Comparison of ENCODE assay signal across 36 cellular contexts in the genomic region with DNA sequence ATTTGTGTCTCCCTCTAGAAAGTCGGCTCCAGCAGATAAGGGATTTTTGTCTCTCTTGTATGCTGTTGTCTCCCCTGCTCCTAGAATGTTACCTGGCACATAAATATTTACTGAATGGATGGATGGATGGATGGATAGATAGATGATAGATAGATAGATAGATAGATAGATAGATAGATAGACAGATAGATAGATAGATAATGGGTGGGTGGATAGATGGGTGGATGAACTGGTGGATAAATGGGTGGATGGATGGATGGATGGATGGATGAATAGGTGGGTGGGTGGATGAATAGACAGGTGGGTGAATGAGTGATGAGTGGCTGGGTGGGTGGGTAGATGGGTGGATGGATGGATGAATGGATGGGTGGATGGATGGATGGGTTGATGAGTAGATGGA.
"Had no signal": no experiment of that assay in that cellular context is flagged by ENCODE, and none has a peak within 500 bp of the region (broad histone marks: within the 10 kb centered on the region; RNA-seq: fewer than 3 reads in every experiment).

No MANE protein-coding gene starts in this region.

- H3K36me3 Mint-ChIP-seq: activated CD4-positive, alpha-beta memory T cell treated with anti-CD3 and anti-CD28 coated beads for 36 hours; activated naive CD4-positive, alpha-beta T cell treated with anti-CD3 and anti-CD28 coated beads, Interleukin-2, amount 50 U/mL, for 72 hours; activated naive CD8-positive, alpha-beta T cell treated with anti-CD3 and anti-CD28 coated beads for 36 hours had no signal

- H3K4me3 Mint-ChIP-seq: activated B cell treated with CpG ODN at 0.5 μM for 24 hours; activated CD4-positive, alpha-beta memory T cell treated with anti-CD3 and anti-CD28 coated beads for 36 hours; activated CD4-positive, alpha-beta T cell treated with anti-CD3 and anti-CD28 coated beads, Interleukin-2, amount 10 ng/mL, durations not matched to agents 24 days and 14 days; activated CD8-positive, alpha-beta T cell treated with anti-CD3 and anti-CD28 coated beads for 36 hours; activated naive CD4-positive, alpha-beta T cell treated with anti-CD3 and anti-CD28 coated beads for 36 hours; activated naive CD8-positive, alpha-beta T cell treated with anti-CD3 and anti-CD28 coated beads for 36 hours; activated T-cell treated with anti-CD3 and anti-CD28 coated beads, Interleukin-2, amount 50 U/mL, for 4 hours; activated T-cell treated with anti-CD3 and anti-CD28 coated beads, Interleukin-2, amount 50 U/mL, for 72 hours; activated T-helper 1 cell treated with anti-CD3 and anti-CD28 coated beads, Interleukin-12 subunit alpha, Interleukin-12 subunit beta, Interleukin-2, Interleukin-4 antibody, amounts not matched to agents 30 ng/mL and 10 ng/mL and 1 ng/mL, durations not matched to agents 14 hours and 24 hours and 36 hours; activated T-helper 17 cell treated with anti-CD3 and anti-CD28 coated beads, Interleukin-2, amount 50 U/mL, for 72 hours; T-helper 1 cell treated with Interleukin-12 subunit alpha and Interleukin-12 subunit beta and Interleukin-4 antibody, amounts not matched to agents 30 μg/mL and 1 μg/mL, for 36 hours; T-helper 2 cell treated with Interferon-gamma antibody and Interleukin-4, amounts not matched to agents 5 μg/mL and 100 μg/mL, for 36 hours had no signal

- H3K27me3 ChIP-seq: ascending aorta, body of pancreas, brain microvascular endothelial cell, breast epithelium had no signal

- H3K4me3 ChIP-seq: ascending aorta, body of pancreas, breast epithelium had no signal

- H3K4me1 Mint-ChIP-seq: activated B cell treated with CpG ODN at 0.5 μM for 24 hours; activated naive CD8-positive, alpha-beta T cell treated with anti-CD3 and anti-CD28 coated beads for 36 hours; activated T-helper 17 cell treated with anti-CD3 and anti-CD28 coated beads, Interleukin-2, amount 50 U/mL, for 72 hours had no signal

- H3K27me3 Mint-ChIP-seq: activated CD4-positive, alpha-beta memory T cell treated with anti-CD3 and anti-CD28 coated beads for 36 hours; activated naive CD8-positive, alpha-beta T cell treated with anti-CD3 and anti-CD28 coated beads for 36 hours had no signal

- H3K9me3 Mint-ChIP-seq: activated B cell treated with CpG ODN at 0.5 μM for 24 hours; activated CD4-positive, alpha-beta memory T cell treated with anti-CD3 and anti-CD28 coated beads for 36 hours; activated CD8-positive, alpha-beta T cell treated with anti-CD3 and anti-CD28 coated beads for 36 hours; activated naive CD4-positive, alpha-beta T cell treated with anti-CD3 and anti-CD28 coated beads for 36 hours; activated naive CD4-positive, alpha-beta T cell treated with anti-CD3 and anti-CD28 coated beads, Interleukin-2, amount 50 U/mL, for 72 hours; activated naive CD8-positive, alpha-beta T cell treated with anti-CD3 and anti-CD28 coated beads for 36 hours; activated T-cell treated with anti-CD3 and anti-CD28 coated beads, Interleukin-2, amount 50 U/mL, for 4 hours; activated T-helper 1 cell treated with anti-CD3 and anti-CD28 coated beads, Interleukin-12 subunit alpha, Interleukin-12 subunit beta, Interleukin-2, Interleukin-4 antibody, amounts not matched to agents 30 ng/mL and 10 ng/mL and 1 ng/mL, durations not matched to agents 14 hours and 24 hours and 36 hours; T-helper 1 cell treated with Interleukin-12 subunit alpha and Interleukin-12 subunit beta and Interleukin-4 antibody, amounts not matched to agents 30 μg/mL and 1 μg/mL, for 36 hours; T-helper 2 cell treated with Interferon-gamma antibody and Interleukin-4, amounts not matched to agents 5 μg/mL and 100 μg/mL, for 36 hours had no signal

- FAIRE-seq: TTC549 had no signal

- H3K27ac ChIP-seq: ascending aorta, body of pancreas, breast epithelium, VCaP had no signal

- H3K27ac Mint-ChIP-seq: activated B cell treated with CpG ODN at 0.5 μM for 24 hours; activated CD4-positive, alpha-beta memory T cell treated with anti-CD3 and anti-CD28 coated beads for 36 hours; activated CD4-positive, alpha-beta T cell treated with anti-CD3 and anti-CD28 coated beads, Interleukin-2, amount 10 ng/mL, durations not matched to agents 24 days and 14 days; activated CD8-positive, alpha-beta T cell treated with anti-CD3 and anti-CD28 coated beads for 36 hours; activated naive CD4-positive, alpha-beta T cell treated with anti-CD3 and anti-CD28 coated beads for 36 hours; activated naive CD4-positive, alpha-beta T cell treated with anti-CD3 and anti-CD28 coated beads, Interleukin-2, amount 50 U/mL, for 72 hours; activated naive CD8-positive, alpha-beta T cell treated with anti-CD3 and anti-CD28 coated beads for 36 hours; activated T-cell treated with anti-CD3 and anti-CD28 coated beads, Interleukin-2, amount 50 U/mL, for 72 hours; activated T-helper 1 cell treated with anti-CD3 and anti-CD28 coated beads, Interleukin-12 subunit alpha, Interleukin-12 subunit beta, Interleukin-2, Interleukin-4 antibody, amounts not matched to agents 30 ng/mL and 10 ng/mL and 1 ng/mL, durations not matched to agents 14 hours and 24 hours and 36 hours; activated T-helper 17 cell treated with anti-CD3 and anti-CD28 coated beads, Interleukin-2, amount 50 U/mL, for 72 hours; T-helper 1 cell treated with Interleukin-12 subunit alpha and Interleukin-12 subunit beta and Interleukin-4 antibody, amounts not matched to agents 30 μg/mL and 1 μg/mL, for 36 hours; T-helper 2 cell treated with Interferon-gamma antibody and Interleukin-4, amounts not matched to agents 5 μg/mL and 100 μg/mL, for 36 hours had no signal

- ATAC-seq: activated CD8-positive, alpha-beta T cell treated with anti-CD3 and anti-CD28 coated beads for 36 hours; activated naive CD4-positive, alpha-beta T cell treated with anti-CD3 and anti-CD28 coated beads, Interleukin-2, amount 50 U/mL, for 72 hours; activated T-cell treated with anti-CD3 and anti-CD28 coated beads, Interleukin-2, amount 50 U/mL, for 4 hours; activated T-cell treated with anti-CD3 and anti-CD28 coated beads, Interleukin-2, amount 50 U/mL, for 72 hours; activated T-helper 17 cell treated with anti-CD3 and anti-CD28 coated beads, Interleukin-2, amount 50 U/mL, for 72 hours; body of pancreas had no signal

- H3K9me3 ChIP-seq: ascending aorta, body of pancreas, breast epithelium had no signal

- H3K36me3 ChIP-seq: ascending aorta, brain microvascular endothelial cell, breast epithelium had no signal

- H3K4me1 ChIP-seq: body of pancreas, breast epithelium had no signal

- DNase-seq: activated B cell treated with CpG ODN at 0.5 μM for 24 hours; activated CD4-positive, alpha-beta memory T cell treated with anti-CD3 and anti-CD28 coated beads for 36 hours; activated CD4-positive, alpha-beta T cell treated with anti-CD3 and anti-CD28 coated beads for 4 hours; activated CD4-positive, alpha-beta T cell treated with anti-CD3 and anti-CD28 coated beads, Interleukin-2, amount 10 ng/mL, durations not matched to agents 24 days and 14 days; activated CD4-positive, alpha-beta T cell treated with anti-CD3 and anti-CD28 coated beads, Interleukin-2, amount 50 U/mL, for 1 hour; activated CD4-positive, alpha-beta T cell treated with anti-CD3 and anti-CD28 coated beads, Interleukin-2, amount 50 U/mL, for 4 hours; activated CD4-positive, CD25-positive, alpha-beta regulatory T cell treated with anti-CD3 and anti-CD28 coated beads, Interleukin-2, amount 50 U/mL, for 72 hours; activated CD8-positive, alpha-beta memory T cell treated with anti-CD3 and anti-CD28 coated beads, Interleukin-2, amount 50 U/mL, for 4 hours; activated CD8-positive, alpha-beta T cell treated with anti-CD3 and anti-CD28 coated beads for 36 hours; activated effector memory CD4-positive, alpha-beta T cell treated with anti-CD3 and anti-CD28 coated beads, Interleukin-2, amount 50 U/mL, for 16 hours; activated gamma-delta T cell treated with Interleukin-2 at 50 U/mL for 16 hours; activated naive CD4-positive, alpha-beta T cell; activated naive CD4-positive, alpha-beta T cell treated with anti-CD3 and anti-CD28 coated beads for 36 hours; activated naive CD4-positive, alpha-beta T cell treated with anti-CD3 and anti-CD28 coated beads, Interleukin-2, amount 50 U/mL, for 16 hours; activated naive CD8-positive, alpha-beta T cell treated with anti-CD3 and anti-CD28 coated beads for 36 hours; activated T-cell treated with anti-CD3 and anti-CD28 coated beads for 4 hours; activated T-cell treated with anti-CD3 and anti-CD28 coated beads, Interleukin-2, amount 50 U/mL, for 1 hour; activated T-cell treated with anti-CD3 and anti-CD28 coated beads, Interleukin-2, amount 50 U/mL, for 4 hours; activated T-cell treated with anti-CD3 and anti-CD28 coated beads, Interleukin-2, amount 50 U/mL, for 72 hours; amygdala; anterior cingulate cortex; body of pancreas; brain microvascular endothelial cell; central memory CD4-positive, alpha-beta T cell; T-helper 1 cell; T-helper 2 cell; T-helper 9 cell had no signal
